8 cellular contexts compared by ENCODE assay signal in genomic region chr1:117735045-117735992, GRCh38.
DNase-seq lines count a peak whose midpoint lies in the region; ATAC-seq and TF ChIP-seq lines count a peak whose summit lies in the region.

No MANE protein-coding gene starts in this region.

- H3K4me3 ChIP-seq in A673 (ENCODE audit: low read depth, low read length, poor library complexity, severe bottlenecking) (peak overlapping the region; percentile 14), astrocyte of the cerebellum (ENCODE audit: low read depth, low read length) (no peak overlapping the region), kidney epithelial cell (ENCODE audit: low read depth, low read length) (peak overlapping the region; percentile 12), stomach smooth muscle (ENCODE audit: low read length in 2 of 2) (peak overlapping the region; percentile 18 to 40)

- peak; percentile 68 for ATAC-seq in GM18502 (IDR thresholded peaks at IDR 0.05; ENCODE audit: poor library complexity, unreplicated experiment)

- DNase-seq in A673 (ENCODE audit: low spot score) (no peak), NOMO-1 treated with dmso at 0.1 percent for 144 hours (lab: John Stamatoyannopoulos, UW; ENCODE audit: unreplicated experiment) (peak; percentile 7), astrocyte of the cerebellum (ENCODE audit: low read depth) (peak; percentile 33), kidney epithelial cell (ENCODE audit: low read depth) (peak; percentile 19), HuH-7.5 (ENCODE audit: low spot score) (no peak), NCI-H526 (lab: John Stamatoyannopoulos, UW) (no peak)

- no peaks in the 10 kb centered on the region for H3K27me3 ChIP-seq in A673 (replicated peaks; ENCODE audit: insufficient read depth, low read depth, low read length, poor library complexity)
- no peaks in the 10 kb centered on the region for H3K27me3 ChIP-seq in kidney epithelial cell (ENCODE audit: control insufficient read depth, insufficient read depth, low read length)
- no peaks in the 10 kb centered on the region for H3K27me3 ChIP-seq in stomach smooth muscle (ENCODE audit: control insufficient read depth in 1 of 2, insufficient read depth in 2 of 2, low read length in 2 of 2)

- TF ChIP-seq CTCF in A673 (conservative IDR thresholded peaks at IDR 0.05; ENCODE audit: low read depth, low read length) (no peak), astrocyte of the cerebellum (IDR thresholded peaks at IDR 0.05; ENCODE audit: low read depth, low read length, missing control alignments) (no peak), kidney epithelial cell (IDR thresholded peaks at IDR 0.05; ENCODE audit: insufficient read depth, low read length, poor library complexity, severe bottlenecking) (no peak)

- no peaks in the 10 kb centered on the region for H3K4me1 ChIP-seq in A673 (ENCODE audit: insufficient read depth, low read length, poor library complexity, severe bottlenecking)
- H3K4me1 ChIP-seq in stomach smooth muscle (ENCODE audit: control insufficient read depth, insufficient read depth, low read length), result no peaks in the 10 kb centered on the region

- CTCF ChIA-PET in A673 (lab: Charles Lee), result no interaction called here

- H3K27ac ChIP-seq in A673 (ENCODE audit: low read depth, low read length, poor library complexity, severe bottlenecking) (no peak overlapping the region), stomach smooth muscle (ENCODE audit: low read length) (no peak overlapping the region)

- H3K36me3 ChIP-seq in A673 (ENCODE audit: insufficient read depth, low read length, poor library complexity, severe bottlenecking), result no peaks in the 10 kb centered on the region
- H3K36me3 ChIP-seq in kidney epithelial cell (ENCODE audit: control insufficient read depth, insufficient read depth, low read length), result no peaks in the 10 kb centered on the region
- no peaks in the 10 kb centered on the region for H3K36me3 ChIP-seq in stomach smooth muscle (ENCODE audit: control insufficient read depth in 2 of 2, insufficient read depth in 2 of 2, low read length in 2 of 2)

- intact Hi-C loops in A673 (cut with micrococcal nuclease; ENCODE audit: unreplicated experiment), result no loop called here

- in situ Hi-C loops in astrocyte of the cerebellum (cut with HindIII; ENCODE audit: low sequenced_read_pairs), result no loop called here

- BruUV-seq in A673 (replicated peaks; lab: Mats Ljungman, UMichigan), result no TSS peak

- H3K9me3 ChIP-seq in A673 (ENCODE audit: low read depth, low read length, poor library complexity, severe bottlenecking), result no peaks in the 10 kb centered on the region
- H3K9me3 ChIP-seq in stomach smooth muscle (ENCODE audit: control insufficient read depth in 2 of 2, low read length in 2 of 2), result no peaks in the 10 kb centered on the region

- POLR2A ChIA-PET in A673 (lab: Charles Lee; ENCODE audit: low non-redundant PET), result no interaction called here

- H3K9ac ChIP-seq in stomach smooth muscle (ENCODE audit: low read length in 2 of 2), result no peak overlapping the region

Comparison
In these comparisons a context has a peak if more than half of its experiments do, and no peak if none do; other contexts are left out.
1. DNase-seq: peak in NOMO-1 treated with dmso at 0.1 percent for 144 hours (single experiment), astrocyte of the cerebellum (single experiment) and kidney epithelial cell (single experiment); none in A673 (single experiment), HuH-7.5 (single experiment) and NCI-H526 (0 of 2).